In the genomic region with DNA sequence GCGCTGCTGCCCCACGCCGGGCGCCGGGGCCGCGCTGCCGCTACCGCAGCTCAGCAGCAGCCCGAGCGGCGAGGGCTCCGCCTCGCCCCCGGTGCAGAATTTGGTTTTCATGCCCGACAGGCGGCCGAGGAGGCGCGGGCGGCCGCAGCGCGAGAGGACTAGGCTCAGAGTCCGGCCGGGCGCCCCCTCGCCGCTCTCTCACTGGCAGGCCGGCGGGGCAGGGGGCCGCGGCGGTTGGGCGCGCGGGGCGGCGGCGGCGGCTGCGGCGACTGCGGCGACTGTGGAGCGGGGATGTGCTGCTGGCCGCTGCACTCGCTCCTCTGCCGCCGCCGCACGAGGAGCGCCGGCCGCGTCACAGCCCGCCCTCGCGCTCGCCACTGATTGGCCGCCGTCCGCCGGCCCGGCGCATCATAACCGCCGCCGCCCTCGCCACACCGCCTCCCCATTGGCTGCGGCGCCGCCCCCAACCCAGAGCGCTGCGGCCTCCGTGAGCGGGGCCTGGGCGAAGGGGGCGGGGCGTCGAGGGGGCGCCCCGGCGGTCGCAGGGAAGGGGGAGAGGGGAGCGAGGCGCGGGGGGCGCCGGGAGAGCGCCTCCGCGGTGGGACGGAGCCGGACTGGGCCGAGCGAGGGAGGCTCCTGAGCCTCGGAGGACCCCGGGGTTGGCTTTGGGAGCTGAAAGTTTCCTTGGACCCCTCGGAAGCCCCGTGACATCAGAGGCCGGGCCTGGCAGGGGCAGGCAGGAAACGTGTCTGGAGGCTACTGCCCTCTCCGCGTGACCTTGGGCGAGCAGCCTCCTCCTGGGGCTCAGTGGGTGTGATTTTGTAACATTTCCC, we compare ENCODE assay signal across 8 cellular contexts. TPM values are rescaled to one million over a fixed set of nuclear protein-coding genes. Genes with fewer than 3 reads are reported as not detected.
DNase-seq lines count a peak whose midpoint lies in the region; ATAC-seq lines count a peak whose summit lies in the region.

A gene (minus strand): TSS at position 322 of the 833 bp plus-strand sequence. CDS start 211 bp downstream, at position 111.

- peak within 1 kb of the TSS; percentile 75 to 86 (median 84) for H3K4me3 ChIP-seq in BLaER1 treated with 17β-estradiol and CSF1 and Interleukin-3, amounts not matched to agents 10 nM and 100 nM

- DNase-seq in GM19240 (ENCODE audit: insufficient read length, low spot score) (peak; percentile 90), NCI-H526 treated with DMSO at 0.1 percent for 48 hours (lab: John Stamatoyannopoulos, UW) (peak; percentile 92), cortex of kidney (lab: John Stamatoyannopoulos, UW) (peak; percentile 56), left lobe of liver (ENCODE audit: low spot score) (peak; percentile 96)
- peak; percentile 79 for DNase-seq in activated CD4-positive, alpha-beta T cell treated with anti-CD3 and anti-CD28 coated beads, Interleukin-2, amount 50 U/mL, for 1 hour
- peak; percentile 87 to 93 for DNase-seq in stimulated activated CD4-positive, alpha-beta T cell treated with anti-CD3 and anti-CD28 coated beads, Interleukin-2, amount 100 ng/mL, for 24 hours

- peaks cover 0 to 19% (median 11%) of the 10 kb centered on the region in 11 experiments; a peak in 11 of 22 replicates for H3K36me3 ChIP-seq in BLaER1 treated with 17β-estradiol and CSF1 and Interleukin-3, amounts not matched to agents 10 nM and 100 nM

- H3K27me3 ChIP-seq in BLaER1 treated with 17β-estradiol and CSF1 and Interleukin-3, amounts not matched to agents 10 nM and 100 nM: no peaks in the 10 kb centered on the region

- peaks cover 27 to 46% (median 37%) of the 10 kb centered on the region in 11 experiments; a peak in 20 of 22 replicates for H4K20me1 ChIP-seq in BLaER1 treated with 17β-estradiol and CSF1 and Interleukin-3, amounts not matched to agents 10 nM and 100 nM

- peak; percentile 80 for ATAC-seq in HG03442 (IDR thresholded peaks at IDR 0.05; ENCODE audit: unreplicated experiment)
- peak; percentile 86 for ATAC-seq in left lobe of liver

- H3K27ac ChIP-seq in BLaER1 treated with 17β-estradiol and CSF1 and Interleukin-3, amounts not matched to agents 10 nM and 100 nM: peak within 1 kb of the TSS; percentile 84 to 99 (median 90)

- H3K4me2 ChIP-seq in BLaER1 treated with 17β-estradiol and CSF1 and Interleukin-3, amounts not matched to agents 10 nM and 100 nM: peak within 1 kb of the TSS; percentile 89 to 98 (median 94)

- H3K9ac ChIP-seq in BLaER1 treated with 17β-estradiol and CSF1 and Interleukin-3, amounts not matched to agents 10 nM and 100 nM: peak within 1 kb of the TSS; percentile 85 to 97 (median 91)

- no peaks in the 10 kb centered on the region for H3K9me3 ChIP-seq in BLaER1 treated with 17β-estradiol and CSF1 and Interleukin-3, amounts not matched to agents 10 nM and 100 nM (replicated peaks in 1 of 11)

- peaks cover 36 to 49% (median 45%) of the 10 kb centered on the region in 10 experiments for H3K4me1 ChIP-seq in BLaER1 treated with 17β-estradiol and CSF1 and Interleukin-3, amounts not matched to agents 10 nM and 100 nM

RNA-seq across cellular contexts. Expression of the gene that starts here (rescaled TPM):
- 15.5 TPM for total RNA-seq in left lobe of liver

Comparison
In these comparisons a context has a peak if more than half of its experiments do, and no peak if none do; other contexts are left out.
1. Peak in every context shown above with its lines: DNase-seq, ATAC-seq, H3K4me3 ChIP-seq and H3K27ac ChIP-seq.